17 cellular contexts compared by ENCODE assay signal in the genomic region with DNA sequence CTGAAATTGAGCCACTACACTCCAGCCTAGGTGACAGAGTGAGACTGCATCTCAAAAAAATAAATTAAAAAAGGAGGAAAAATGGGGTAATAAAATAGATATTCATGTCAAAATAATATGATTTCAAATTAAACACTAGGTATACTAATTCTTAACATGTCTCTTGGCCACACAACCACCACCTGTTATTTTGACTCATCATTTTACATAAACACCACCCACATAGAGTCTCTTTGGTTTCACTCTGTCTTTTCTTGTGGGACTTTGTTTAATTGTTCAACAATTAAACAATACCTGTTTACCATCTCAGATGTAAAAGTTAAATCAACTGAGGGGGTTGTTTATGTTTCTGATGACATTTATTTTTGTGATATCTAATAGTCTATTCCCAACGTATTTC.
DNase-seq lines count a peak whose midpoint lies in the region; ATAC-seq lines count a peak whose summit lies in the region.
"Had no signal": no experiment of that assay in that cellular context is flagged by ENCODE, and none has a peak within 500 bp of the region (broad histone marks: within the 10 kb centered on the region; RNA-seq: fewer than 3 reads in every experiment).

No MANE protein-coding gene starts in this region.

- no peak overlapping the region for H3K4me3 Mint-ChIP-seq in activated CD4-positive, alpha-beta memory T cell treated with anti-CD3 and anti-CD28 coated beads for 36 hours
- H3K4me3 Mint-ChIP-seq: naive thymus-derived CD4-positive, alpha-beta T cell had no signal

- H3K27ac Mint-ChIP-seq in activated CD4-positive, alpha-beta memory T cell treated with anti-CD3 and anti-CD28 coated beads for 36 hours, result no peak overlapping the region
- H3K27ac Mint-ChIP-seq: naive thymus-derived CD4-positive, alpha-beta T cell had no signal

- POLR2A ChIA-PET in activated CD4-positive, alpha-beta memory T cell treated with anti-CD3 and anti-CD28 coated beads for 36 hours (lab: Charles Lee), result no interaction called here

- peaks cover 19% of the 10 kb centered on the region for H3K9me3 Mint-ChIP-seq in activated CD4-positive, alpha-beta memory T cell treated with anti-CD3 and anti-CD28 coated beads for 36 hours

- H3K27me3 Mint-ChIP-seq in activated CD4-positive, alpha-beta memory T cell treated with anti-CD3 and anti-CD28 coated beads for 36 hours, result no peaks in the 10 kb centered on the region
- H3K27me3 Mint-ChIP-seq: naive thymus-derived CD4-positive, alpha-beta T cell had no signal

- CTCF ChIA-PET in activated CD4-positive, alpha-beta memory T cell treated with anti-CD3 and anti-CD28 coated beads for 36 hours (lab: Charles Lee), result no interaction called here

- DNase-seq in activated CD4-positive, alpha-beta memory T cell treated with anti-CD3 and anti-CD28 coated beads for 36 hours, result no peak
- no peak for DNase-seq in Kasumi-1 (lab: John Stamatoyannopoulos, UW)
- no peak for DNase-seq in NCI-H1436 treated with DMSO at 0.1 percent for 48 hours (lab: John Stamatoyannopoulos, UW)
- no peak for DNase-seq in NCI-H510A treated with DMSO at 0.1 percent for 48 hours (lab: John Stamatoyannopoulos, UW)
- DNase-seq: activated CD8-positive, alpha-beta memory T cell treated with anti-CD3 and anti-CD28 coated beads for 24 hours; activated naive CD4-positive, alpha-beta T cell; dorsolateral prefrontal cortex; hippocampal formation; naive thymus-derived CD4-positive, alpha-beta T cell; NCI-H1092; NCI-H345; OCI-M1; thyroid gland had no signal

- intact Hi-C loops in activated CD4-positive, alpha-beta memory T cell treated with anti-CD3 and anti-CD28 coated beads for 36 hours (cut with micrococcal nuclease), result no loop called here

- peak; percentile 89 for ATAC-seq in GM18499 (IDR thresholded peaks at IDR 0.05; ENCODE audit: insufficient read depth, unreplicated experiment)
- ATAC-seq in GM19467 (IDR thresholded peaks at IDR 0.05; ENCODE audit: unreplicated experiment), result peak; percentile 58
- ATAC-seq in HG02884 (IDR thresholded peaks at IDR 0.05; ENCODE audit: unreplicated experiment), result peak; percentile 76
- peak; percentile 88 for ATAC-seq in HG03442 (IDR thresholded peaks at IDR 0.05; ENCODE audit: unreplicated experiment)
- ATAC-seq: naive thymus-derived CD4-positive, alpha-beta T cell had no signal

- no peaks in the 10 kb centered on the region for H3K36me3 Mint-ChIP-seq in activated CD4-positive, alpha-beta memory T cell treated with anti-CD3 and anti-CD28 coated beads for 36 hours
- H3K36me3 Mint-ChIP-seq: naive thymus-derived CD4-positive, alpha-beta T cell had no signal

- H3K4me1 Mint-ChIP-seq in activated CD4-positive, alpha-beta memory T cell treated with anti-CD3 and anti-CD28 coated beads for 36 hours (ENCODE audit: low read depth), result no peaks in the 10 kb centered on the region
- H3K4me1 Mint-ChIP-seq: naive thymus-derived CD4-positive, alpha-beta T cell had no signal
